Comparison of ENCODE assay signal across 10 cellular contexts in the genomic region with DNA sequence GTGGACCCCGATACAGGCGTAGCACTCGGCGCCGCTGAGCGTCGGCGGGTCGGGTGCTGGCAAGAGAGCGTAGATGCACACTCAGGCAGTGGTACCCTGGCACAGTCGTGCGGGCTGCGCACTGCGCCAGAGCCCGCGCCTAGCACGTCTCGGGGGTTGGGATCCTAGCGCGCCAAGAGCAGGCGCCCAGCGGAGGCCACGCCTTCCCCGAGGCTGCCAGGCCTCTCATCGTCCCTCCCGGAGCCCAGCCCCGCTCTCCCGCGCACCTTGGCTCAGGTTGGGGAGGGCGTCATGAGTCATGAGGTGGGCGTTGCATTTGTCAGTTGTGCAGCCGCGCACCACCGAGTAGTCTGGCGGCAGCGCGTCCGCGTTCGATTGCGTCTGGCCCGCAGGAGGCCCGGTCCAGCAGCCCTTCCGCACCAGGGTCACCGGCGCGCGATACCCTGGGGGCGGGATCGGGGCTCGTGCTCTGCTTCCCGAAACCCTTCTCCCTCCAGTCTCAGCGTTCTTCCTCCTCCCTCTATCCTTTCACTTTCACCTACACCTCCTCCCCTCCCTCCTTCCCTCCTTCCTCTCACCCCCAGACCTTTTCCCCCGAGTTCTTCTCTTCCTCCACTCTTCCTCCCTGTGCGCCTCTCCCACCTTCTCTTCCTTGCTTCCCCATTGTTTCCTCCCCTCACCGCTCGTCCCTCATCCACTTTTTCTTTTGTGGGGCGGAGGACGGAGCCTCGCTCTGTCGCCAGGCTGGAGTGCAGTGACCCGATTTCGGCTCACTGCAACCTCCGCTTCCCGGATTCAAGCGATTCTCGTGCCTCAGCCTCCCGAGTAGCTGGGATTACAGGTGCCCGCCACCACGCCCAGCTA. TPM values are rescaled to one million over a fixed set of nuclear protein-coding genes. Genes with fewer than 3 reads are reported as not detected.
A peak's percentile ranks its signal among the peaks of the same experiment; 100 is the strongest.
DNase-seq lines count a peak whose midpoint lies in the region; ATAC-seq, FAIRE-seq and TF ChIP-seq lines count a peak whose summit lies in the region.
"Had no signal": no experiment of that assay in that cellular context is flagged by ENCODE, and none has a peak within 500 bp of the region (broad histone marks: within the 10 kb centered on the region; RNA-seq: fewer than 3 reads in every experiment).

No MANE protein-coding gene starts in this region.

- no peaks in the 10 kb centered on the region; the same call in 2 of the 3 replicates for H3K9me3 ChIP-seq in GM12878 (replicated peaks; ENCODE audit: control insufficient read depth, insufficient read depth, low read length)
- no peaks in the 10 kb centered on the region for H3K9me3 ChIP-seq in keratinocyte (ENCODE audit: control insufficient read depth, low read depth, low read length)

- no peaks in the 10 kb centered on the region for H3K27me3 ChIP-seq in GM12878 (replicated peaks in 1 of 2; ENCODE audit: control insufficient read depth in 2 of 2, insufficient read depth in 2 of 2, low read length in 1 of 2)
- no peaks in the 10 kb centered on the region for H3K27me3 ChIP-seq in keratinocyte (ENCODE audit: control insufficient read depth, extremely low read depth, insufficient read depth, low read length)

- POLR2A ChIA-PET in GM12878 (lab: Charles Lee): no interaction called here

- H3K36me3 ChIP-seq in GM12878 (ENCODE audit: control insufficient read depth in 2 of 2, insufficient read depth in 2 of 2, low read length in 1 of 2): no peaks in the 10 kb centered on the region
- H3K36me3 ChIP-seq in keratinocyte (ENCODE audit: control insufficient read depth in 2 of 2, extremely low read depth in 1 of 2, insufficient read depth in 2 of 2, low read length in 2 of 2): no peaks in the 10 kb centered on the region

- BruUV-seq in GM12878 (replicated peaks; lab: Mats Ljungman, UMichigan): no TSS peak

- H3K27ac ChIP-seq in GM12878 (ENCODE audit: control insufficient read depth, insufficient read depth) (no peak overlapping the region), keratinocyte (ENCODE audit: control insufficient read depth, insufficient read depth, low read length) (peak overlapping the region; percentile 39)
- H3K27ac ChIP-seq: C4-2B had no signal

- WGBS in GM12878 (ENCODE audit: insufficient coverage, insufficient replicate concordance, low lambda C conversion rate, missing lambda C conversion rate): 28% methylated on average over 63 of the region's 70 CpGs

- peak overlapping the region; percentile 95 for H3K4me2 ChIP-seq in GM12878 (ENCODE audit: control insufficient read depth, insufficient read depth)
- peak overlapping the region; percentile 76 for H3K4me2 ChIP-seq in keratinocyte (ENCODE audit: control insufficient read depth, extremely low read depth, insufficient read depth, low read depth, low read length)

- TF ChIP-seq POLR2A in GM12878 (IDR thresholded peaks at IDR 0.05; ENCODE audit: low read depth, low read length): no peak

- SMC1A ChIA-PET in GM12878 (lab: Charles Lee; ENCODE audit: uncharacterized antibody, unreplicated experiment): no interaction called here

- RAD21 ChIA-PET in GM12878 (lab: Charles Lee; ENCODE audit: unreplicated experiment): no interaction called here

- no peak for TF ChIP-seq EP300 in GM12878 (IDR thresholded peaks at IDR 0.05; ENCODE audit: borderline replicate concordance in 1 of 2, control insufficient read depth in 1 of 2, low read depth in 2 of 2, low read length in 2 of 2)

- no peak for FAIRE-seq in GM12878 (lab: Jason Lieb, UNC)
- peak; percentile 84 for FAIRE-seq in keratinocyte (lab: Jason Lieb, UNC)
- FAIRE-seq: colon had no signal

- in situ Hi-C loops in GM12878 (cut with MboI): no loop called here

- no peaks in the 10 kb centered on the region for H3K9me1 ChIP-seq in keratinocyte (ENCODE audit: control insufficient read depth, extremely low read depth, insufficient read depth, low read length)

- H3K4me3 ChIP-seq in GM12878 (peak overlapping the region; percentile 60; the same call in 1 of the 2 replicates), keratinocyte (ENCODE audit: control insufficient read depth in 2 of 3, extremely low read depth in 1 of 3, insufficient read depth in 2 of 3, low read depth in 1 of 3, low read length in 3 of 3) (peak overlapping the region; percentile 44 to 82 (median 47))

- H3K9ac ChIP-seq in GM12878 (ENCODE audit: control insufficient read depth, insufficient read depth, low read length) (0 out of 2 replicates have a peak overlapping the region, but pooled peaks have one; percentile 8), keratinocyte (ENCODE audit: control insufficient read depth, extremely low read depth, insufficient read depth, low read length) (peak overlapping the region; percentile 67)

- H4K20me1 ChIP-seq in GM12878 (ENCODE audit: control insufficient read depth, insufficient read depth) (0 out of 2 replicates have a peak, but pooled peaks cover 2% of the 10 kb centered on the region), keratinocyte (ENCODE audit: control insufficient read depth, extremely low read depth, insufficient read depth, low read length) (no peaks in the 10 kb centered on the region)

- TF ChIP-seq CTCF in GM12878 (IDR thresholded peaks at IDR 0.05 in 2 of 3, conservative IDR thresholded peaks at IDR 0.05 in 1 of 3; ENCODE audit: control insufficient read depth in 2 of 3, extremely low read depth in 1 of 3, insufficient read depth in 1 of 3, low read depth in 3 of 3, low read length in 3 of 3) (no peak), keratinocyte (optimal IDR thresholded peaks at IDR 0.05 in 1 of 3, IDR thresholded peaks at IDR 0.05 in 1 of 3, conservative IDR thresholded peaks at IDR 0.05 in 1 of 3; ENCODE audit: extremely low read depth in 1 of 3, insufficient read depth in 2 of 3, low read length in 3 of 3) (no peak)

- H3K4me1 ChIP-seq in GM12878 (ENCODE audit: control insufficient read depth, insufficient read depth, low read length): peaks cover 4% of the 10 kb centered on the region
- H3K4me1 ChIP-seq in keratinocyte (ENCODE audit: control insufficient read depth, extremely low read depth, insufficient read depth, low read length): peaks cover 13% of the 10 kb centered on the region

- no peaks in the 10 kb centered on the region for H3K79me2 ChIP-seq in GM12878 (ENCODE audit: control insufficient read depth, insufficient read depth, low read length)
- H3K79me2 ChIP-seq in keratinocyte (ENCODE audit: control insufficient read depth, insufficient read depth, low read length): no peaks in the 10 kb centered on the region

- peak overlapping the region; percentile 69 for H2AFZ ChIP-seq in GM12878 (ENCODE audit: control insufficient read depth, low read depth, low read length)
- peak overlapping the region; percentile 87 for H2AFZ ChIP-seq in keratinocyte (ENCODE audit: control insufficient read depth, low read length)

- CTCF ChIA-PET in GM12878 (lab: Yijun Ruan, JAX): no interaction called here

- DNase-seq in NCI-H1092 treated with DMSO at 0.1 percent for 48 hours (lab: John Stamatoyannopoulos, UW): peak; percentile 35
- DNase-seq in NCI-H1092 (lab: John Stamatoyannopoulos, UW): no peak
- DNase-seq in T-helper 2 cell: peak in 3 of 5 experiments; percentile 35 to 56 (median 52)
- DNase-seq in GM12878 (ENCODE audit: low read depth, low spot score): no peak
- DNase-seq in keratinocyte (ENCODE audit: low read depth, low spot score): peak; percentile 72
- peak; percentile 82 for DNase-seq in stimulated activated CD4-positive, alpha-beta T cell treated with anti-CD3 and anti-CD28 coated beads, Interleukin-15, amount 100 ng/mL, for 24 hours
- no peak for DNase-seq in amniotic stem cell (lab: John Stamatoyannopoulos, UW)
- DNase-seq in NAMALWA (ENCODE audit: low spot score): no peak

- ATAC-seq in GM12878: peak; percentile 67

- intact Hi-C loops in GM12878 (cut with micrococcal nuclease; ENCODE audit: unreplicated experiment): no loop called here

- dilution Hi-C loops in keratinocyte (cut with MboI; ENCODE audit: extremely low pct_ligation_motif_present, low sequenced_read_pairs): no loop called here

- TF ChIP-seq RAD21 in GM12878 (IDR thresholded peaks at IDR 0.05; ENCODE audit: insufficient read depth, low read depth, low read length): no peak

RNA-seq across cellular contexts. Expression of a gene that starts 3.5 kb away (rescaled TPM):
- 0.25 TPM in 1 of 2 replicates, not detected in the other for total RNA-seq in GM12878 (2013; cell fraction: nucleolus; rRNA removed)
- 0.76 and 1.4 TPM in 2 replicates for total RNA-seq in GM12878 (2014; rRNA removed)
- total RNA-seq in GM12878 (2014; rRNA removed; fragmentation: Illumina TruSeq; extraction: Trizol): 0.37 and 0.40 TPM in 2 replicates
- total RNA-seq in GM12878 (2021): 0.69 and 1.5 TPM in 2 replicates
- not detected for polyA plus RNA-seq in GM12878 (2011; ENCODE audit: low read depth)
- polyA plus RNA-seq in GM12878 (2011; rRNA removed): 0.04 and 0.09 TPM in 2 replicates
- 0.10 and 0.16 TPM in 2 replicates for polyA plus RNA-seq in GM12878 (2011; cell fraction: cytosol; rRNA removed)
- 0.37 TPM in 1 of 2 replicates, not detected in the other for polyA plus RNA-seq in GM12878 (2011; cell fraction: nucleus; rRNA removed)
- 0.23 and 0.51 TPM in 2 replicates for polyA plus RNA-seq in GM12878 (2012)
- polyA plus RNA-seq in GM12878 (2014; fragmentation: Illumina TruSeq; extraction: Trizol): 0.56 and 0.62 TPM in 2 replicates
- under 1 TPM in 1 of 2 experiments, not detected in 1; 0.24 TPM for polyA plus RNA-seq in GM12878 (2014; fragmentation: Nextera tagmentation; extraction: Ambion mirVana)
- 2.0 and 2.2 TPM in 2 replicates for polyA plus RNA-seq in GM12878 (2014; rRNA removed)
- polyA plus RNA-seq in GM12878 (2016; fragmentation: Nextera tagmentation; extraction: Ambion mirVana): 1 to 10 TPM; 1.1 to 1.5 TPM
- not detected in 2 replicates for polyA minus RNA-seq in GM12878 (2011; rRNA and poly(A)+ RNA removed)
- polyA minus RNA-seq in GM12878 (2011; cell fraction: cytosol; rRNA and poly(A)+ RNA removed): not detected in 2 replicates
- 0.36 TPM in 1 of 2 replicates, not detected in the other for polyA minus RNA-seq in GM12878 (2011; cell fraction: nucleus; rRNA and poly(A)+ RNA removed)
- 4.0 to 8.8 TPM (median 4.2 TPM) in 3 replicates for polyA plus RNA-seq in keratinocyte
- 46.7 TPM for polyA plus RNA-seq in keratinocyte (2011; ENCODE audit: low read depth)
- 6.1 and 7.7 TPM in 2 replicates for polyA plus RNA-seq in keratinocyte (2011; cell fraction: cytosol; rRNA removed)
- polyA plus RNA-seq in keratinocyte (2011; cell fraction: nucleus; rRNA removed): 5.4 and 7.3 TPM in 2 replicates
- polyA plus RNA-seq in keratinocyte (2012; ENCODE audit: low replicate concordance): 7.9 and 75.5 TPM in 2 replicates
- polyA minus RNA-seq in keratinocyte: 8.5 to 29.6 TPM (median 9.0 TPM) in 3 replicates
- 17.5 TPM for polyA minus RNA-seq in keratinocyte (2011; cell fraction: cytosol; rRNA and poly(A)+ RNA removed)
- polyA minus RNA-seq in keratinocyte (2011; cell fraction: nucleus; rRNA and poly(A)+ RNA removed): 7.5 and 15.8 TPM in 2 replicates

RNA-seq across cellular contexts. Expression of a gene that starts 18.0 kb away (rescaled TPM):
- total RNA-seq in GM12878 (2013; cell fraction: nucleolus; rRNA removed): 118 TPM in 2 replicates
- total RNA-seq in GM12878 (2014; rRNA removed): 87.6 and 97.0 TPM in 2 replicates
- total RNA-seq in GM12878 (2014; rRNA removed; fragmentation: Illumina TruSeq; extraction: Trizol): 52.9 and 53.6 TPM in 2 replicates
- 92.0 and 92.4 TPM in 2 replicates for total RNA-seq in GM12878 (2021)
- 29.1 TPM for polyA plus RNA-seq in GM12878 (2011; ENCODE audit: low read depth)
- 39.5 and 70.5 TPM in 2 replicates for polyA plus RNA-seq in GM12878 (2011; rRNA removed)
- 99.1 and 145 TPM in 2 replicates for polyA plus RNA-seq in GM12878 (2011; cell fraction: cytosol; rRNA removed)
- 312 and 313 TPM in 2 replicates for polyA plus RNA-seq in GM12878 (2011; cell fraction: nucleus; rRNA removed)
- 45.7 and 52.2 TPM in 2 replicates for polyA plus RNA-seq in GM12878 (2012)
- 15.6 and 62.7 TPM in 2 replicates for polyA plus RNA-seq in GM12878 (2014; fragmentation: Illumina TruSeq; extraction: Trizol)
- polyA plus RNA-seq in GM12878 (2014; fragmentation: Nextera tagmentation; extraction: Ambion mirVana): 1 to 10 TPM; 1.4 to 6.3 TPM
- 112 and 132 TPM in 2 replicates for polyA plus RNA-seq in GM12878 (2014; rRNA removed)
- 10 to 100 TPM; 85.3 to 93.9 TPM for polyA plus RNA-seq in GM12878 (2016; fragmentation: Nextera tagmentation; extraction: Ambion mirVana)
- 81.3 and 123 TPM in 2 replicates for polyA minus RNA-seq in GM12878 (2011; rRNA and poly(A)+ RNA removed)
- polyA minus RNA-seq in GM12878 (2011; cell fraction: cytosol; rRNA and poly(A)+ RNA removed): 41.2 and 45.3 TPM in 2 replicates
- 43.9 and 68.7 TPM in 2 replicates for polyA minus RNA-seq in GM12878 (2011; cell fraction: nucleus; rRNA and poly(A)+ RNA removed)
- 9.8 to 15.5 TPM (median 10.5 TPM) in 3 replicates for polyA plus RNA-seq in keratinocyte
- 2.8 TPM for polyA plus RNA-seq in keratinocyte (2011; ENCODE audit: low read depth)
- polyA plus RNA-seq in keratinocyte (2011; cell fraction: cytosol; rRNA removed): 3.3 and 4.6 TPM in 2 replicates
- polyA plus RNA-seq in keratinocyte (2011; cell fraction: nucleus; rRNA removed): 20.7 and 21.0 TPM in 2 replicates
- polyA plus RNA-seq in keratinocyte (2012; ENCODE audit: low replicate concordance): 5.6 and 14.8 TPM in 2 replicates
- 7.9 to 28.6 TPM (median 10.3 TPM) in 3 replicates for polyA minus RNA-seq in keratinocyte
- 11.3 TPM for polyA minus RNA-seq in keratinocyte (2011; cell fraction: cytosol; rRNA and poly(A)+ RNA removed)
- 11.3 and 11.5 TPM in 2 replicates for polyA minus RNA-seq in keratinocyte (2011; cell fraction: nucleus; rRNA and poly(A)+ RNA removed)

RNA-seq across cellular contexts. Expression of a gene that starts 28.3 kb away (rescaled TPM):
- 40.7 and 62.8 TPM in 2 replicates for total RNA-seq in GM12878 (2013; cell fraction: nucleolus; rRNA removed)
- 4.3 and 4.9 TPM in 2 replicates for total RNA-seq in GM12878 (2014; rRNA removed)
- 7.8 and 7.9 TPM in 2 replicates for total RNA-seq in GM12878 (2014; rRNA removed; fragmentation: Illumina TruSeq; extraction: Trizol)
- 5.1 and 5.4 TPM in 2 replicates for total RNA-seq in GM12878 (2021)
- polyA plus RNA-seq in GM12878 (2011; ENCODE audit: low read depth): 2.7 TPM
- 5.6 and 11.4 TPM in 2 replicates for polyA plus RNA-seq in GM12878 (2011; rRNA removed)
- 1.5 and 2.6 TPM in 2 replicates for polyA plus RNA-seq in GM12878 (2011; cell fraction: cytosol; rRNA removed)
- polyA plus RNA-seq in GM12878 (2011; cell fraction: nucleus; rRNA removed): 4.8 and 5.6 TPM in 2 replicates
- 3.9 and 4.4 TPM in 2 replicates for polyA plus RNA-seq in GM12878 (2012)
- 3.0 and 6.7 TPM in 2 replicates for polyA plus RNA-seq in GM12878 (2014; fragmentation: Illumina TruSeq; extraction: Trizol)
- 1 to 10 TPM; 2.2 to 2.4 TPM for polyA plus RNA-seq in GM12878 (2014; fragmentation: Nextera tagmentation; extraction: Ambion mirVana)
- 3.1 and 3.8 TPM in 2 replicates for polyA plus RNA-seq in GM12878 (2014; rRNA removed)
- 1 to 10 TPM; 3.0 to 3.6 TPM for polyA plus RNA-seq in GM12878 (2016; fragmentation: Nextera tagmentation; extraction: Ambion mirVana)
- 4.8 and 5.4 TPM in 2 replicates for polyA minus RNA-seq in GM12878 (2011; rRNA and poly(A)+ RNA removed)
- 2.0 and 5.5 TPM in 2 replicates for polyA minus RNA-seq in GM12878 (2011; cell fraction: cytosol; rRNA and poly(A)+ RNA removed)
- polyA minus RNA-seq in GM12878 (2011; cell fraction: nucleus; rRNA and poly(A)+ RNA removed): 5.4 and 6.1 TPM in 2 replicates
- polyA plus RNA-seq in keratinocyte: 3.5 to 7.7 TPM (median 5.7 TPM) in 3 replicates
- 3.8 TPM for polyA plus RNA-seq in keratinocyte (2011; ENCODE audit: low read depth)
- 2.1 and 2.9 TPM in 2 replicates for polyA plus RNA-seq in keratinocyte (2011; cell fraction: cytosol; rRNA removed)
- polyA plus RNA-seq in keratinocyte (2011; cell fraction: nucleus; rRNA removed): 10.7 and 11.8 TPM in 2 replicates
- 4.4 and 5.2 TPM in 2 replicates for polyA plus RNA-seq in keratinocyte (2012; ENCODE audit: low replicate concordance)
- 7.8 to 15.1 TPM (median 11.2 TPM) in 3 replicates for polyA minus RNA-seq in keratinocyte
- 5.4 TPM for polyA minus RNA-seq in keratinocyte (2011; cell fraction: cytosol; rRNA and poly(A)+ RNA removed)
- polyA minus RNA-seq in keratinocyte (2011; cell fraction: nucleus; rRNA and poly(A)+ RNA removed): 12.8 and 21.1 TPM in 2 replicates

RNA-seq across cellular contexts. Expression of a gene that starts 44.0 kb away (rescaled TPM):
- 148 and 165 TPM in 2 replicates for total RNA-seq in GM12878 (2013; cell fraction: nucleolus; rRNA removed)
- total RNA-seq in GM12878 (2014; rRNA removed) (23.5 and 28.1 TPM in 2 replicates), GM12878 (2014; rRNA removed; fragmentation: Illumina TruSeq; extraction: Trizol) (16.3 and 20.3 TPM in 2 replicates), GM12878 (2021) (45.4 and 52.2 TPM in 2 replicates)
- polyA plus RNA-seq in GM12878 (2011; ENCODE audit: low read depth): 8.1 TPM
- polyA plus RNA-seq in GM12878 (2011; rRNA removed) (20.6 and 48.9 TPM in 2 replicates), GM12878 (2014; fragmentation: Illumina TruSeq; extraction: Trizol) (21.9 and 26.4 TPM in 2 replicates), GM12878 (2014; fragmentation: Nextera tagmentation; extraction: Ambion mirVana) (1 to 10 TPM in 1 of 2 experiments, under 1 TPM in 1; 0.69 to 4.0 TPM), GM12878 (2014; rRNA removed) (34.4 and 34.6 TPM in 2 replicates), GM12878 (2016; fragmentation: Nextera tagmentation; extraction: Ambion mirVana) (10 to 100 TPM; 28.2 to 30.4 TPM), keratinocyte (12.1 to 15.6 TPM (median 14.8 TPM) in 3 replicates)
- 47.7 and 58.0 TPM in 2 replicates for polyA plus RNA-seq in GM12878 (2011; cell fraction: cytosol; rRNA removed)
- polyA plus RNA-seq in GM12878 (2011; cell fraction: nucleus; rRNA removed): 125 and 147 TPM in 2 replicates
- 20.1 and 31.2 TPM in 2 replicates for polyA plus RNA-seq in GM12878 (2012)
- 22.4 and 25.9 TPM in 2 replicates for polyA minus RNA-seq in GM12878 (2011; rRNA and poly(A)+ RNA removed)
- polyA minus RNA-seq in GM12878 (2011; cell fraction: cytosol; rRNA and poly(A)+ RNA removed): 12.4 and 17.5 TPM in 2 replicates
- 21.2 and 29.7 TPM in 2 replicates for polyA minus RNA-seq in GM12878 (2011; cell fraction: nucleus; rRNA and poly(A)+ RNA removed)
- 10.6 TPM for polyA plus RNA-seq in keratinocyte (2011; ENCODE audit: low read depth)
- polyA plus RNA-seq in keratinocyte (2011; cell fraction: cytosol; rRNA removed): 7.7 and 12.0 TPM in 2 replicates
- polyA plus RNA-seq in keratinocyte (2011; cell fraction: nucleus; rRNA removed): 53.4 and 59.6 TPM in 2 replicates
- polyA plus RNA-seq in keratinocyte (2012; ENCODE audit: low replicate concordance): 17.9 and 24.6 TPM in 2 replicates
- 11.7 to 17.9 TPM (median 12.4 TPM) in 3 replicates for polyA minus RNA-seq in keratinocyte
- polyA minus RNA-seq in keratinocyte (2011; cell fraction: cytosol; rRNA and poly(A)+ RNA removed): 11.9 TPM
- polyA minus RNA-seq in keratinocyte (2011; cell fraction: nucleus; rRNA and poly(A)+ RNA removed): 12.8 and 14.0 TPM in 2 replicates

Comparison
In these comparisons a context has a peak if more than half of its experiments do, and no peak if none do; other contexts are left out.
1. DNase-seq: peak in NCI-H1092 treated with DMSO at 0.1 percent for 48 hours (single experiment), T-helper 2 cell (3 of 5), keratinocyte (single experiment) and stimulated activated CD4-positive, alpha-beta T cell treated with anti-CD3 and anti-CD28 coated beads, Interleukin-15, amount 100 ng/mL, for 24 hours (single experiment); none in NCI-H1092 (single experiment), GM12878 (single experiment), amniotic stem cell (single experiment) and NAMALWA (single experiment).